ENCODE assay signal across 9 cellular contexts in the genomic region with DNA sequence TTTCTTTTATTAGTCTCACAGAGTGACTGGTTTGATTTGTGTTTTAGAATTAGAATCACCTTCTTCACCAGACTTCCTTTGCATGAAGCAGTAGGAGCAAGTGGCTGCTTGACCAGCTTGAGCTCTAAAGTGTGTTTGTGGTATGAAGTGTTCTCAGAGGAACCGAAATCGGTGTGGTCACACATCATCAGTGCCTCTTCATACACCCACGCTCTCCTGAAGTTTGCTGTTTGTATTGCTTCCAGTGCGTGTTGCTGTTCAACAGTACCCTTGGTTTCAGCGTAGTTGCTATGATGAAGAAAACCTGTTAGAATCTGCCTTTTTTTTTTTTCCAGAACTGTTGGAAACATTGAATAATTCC.
A peak's percentile ranks its signal among the peaks of the same experiment; 100 is the strongest.
DNase-seq lines count a peak whose midpoint lies in the region; ATAC-seq and TF ChIP-seq lines count a peak whose summit lies in the region.
"Had no signal": no experiment of that assay in that cellular context is flagged by ENCODE, and none has a peak within 500 bp of the region (broad histone marks: within the 10 kb centered on the region; RNA-seq: fewer than 3 reads in every experiment).

No MANE protein-coding gene starts in this region.

- CTCF ChIA-PET in CD8-positive, alpha-beta T cell (lab: Charles Lee) = interaction anchor here (0.6 to 10.4 kb wide), 4 partner anchors 17 to 173 kb away, joined by 3 to 200 read pairs (median 5); no protein-coding TSS in a partner anchor

- no peaks in the 10 kb centered on the region for H3K9me3 Mint-ChIP-seq in CD8-positive, alpha-beta T cell
- H3K9me3 Mint-ChIP-seq in activated naive CD4-positive, alpha-beta T cell treated with anti-CD3 and anti-CD28 coated beads, Interleukin-2, amount 50 U/mL, for 24 hours = no peaks in the 10 kb centered on the region

- ATAC-seq in CD8-positive, alpha-beta T cell = peak; percentile 64
- ATAC-seq in GM19351 (IDR thresholded peaks at IDR 0.05; ENCODE audit: unreplicated experiment) (peak; percentile 77), HG03342 (IDR thresholded peaks at IDR 0.05; ENCODE audit: unreplicated experiment) (peak; percentile 79)

- intact Hi-C loops in CD8-positive, alpha-beta T cell (cut with DNase I, micrococcal nuclease) = loop anchor here in 1 of 2 experiments (1.0 kb wide), 1 partner anchor 9 kb away; no protein-coding TSS in a partner anchor

- H3K4me3 Mint-ChIP-seq in CD8-positive, alpha-beta T cell = peak overlapping the region; percentile 69
- H3K4me3 Mint-ChIP-seq in activated naive CD4-positive, alpha-beta T cell treated with anti-CD3 and anti-CD28 coated beads, Interleukin-2, amount 50 U/mL, for 24 hours = peak overlapping the region; percentile 53

- H3K36me3 Mint-ChIP-seq in CD8-positive, alpha-beta T cell = no peaks in the 10 kb centered on the region
- H3K36me3 Mint-ChIP-seq in activated naive CD4-positive, alpha-beta T cell treated with anti-CD3 and anti-CD28 coated beads, Interleukin-2, amount 50 U/mL, for 24 hours = no peaks in the 10 kb centered on the region

- POLR2A ChIA-PET in CD8-positive, alpha-beta T cell (lab: Charles Lee) = interaction anchor here (1.2 to 2.5 kb wide), 2 partner anchors 9 to 11 kb away, joined by 3 to 10 read pairs; no protein-coding TSS in a partner anchor

- DNase-seq in CD8-positive, alpha-beta T cell = peak in 2 of 7 experiments; percentile 22 to 43
- DNase-seq in hepatic stellate cell (ENCODE audit: low spot score) = no peak
- no peak for DNase-seq in RPMI8226
- no peak for DNase-seq in effector CD4-positive, alpha-beta T cell

- H3K27ac ChIP-seq in CD8-positive, alpha-beta T cell (ENCODE audit: low read depth, low read length) = peak overlapping the region; percentile 49
- peak overlapping the region in 14 of 21 experiments; percentile 27 to 89 (median 58) for H3K27ac ChIP-seq in skin epidermis
- H3K27ac ChIP-seq: HL-60 had no signal

- no peaks in the 10 kb centered on the region for H3K36me3 ChIP-seq in CD8-positive, alpha-beta T cell (ENCODE audit: insufficient read depth, low read length)

- peaks cover 58% of the 10 kb centered on the region for H3K4me1 Mint-ChIP-seq in CD8-positive, alpha-beta T cell (ENCODE audit: low read depth)
- peaks cover 65% of the 10 kb centered on the region for H3K4me1 Mint-ChIP-seq in activated naive CD4-positive, alpha-beta T cell treated with anti-CD3 and anti-CD28 coated beads, Interleukin-2, amount 50 U/mL, for 24 hours

- H3K9me3 ChIP-seq in CD8-positive, alpha-beta T cell (ENCODE audit: low read length) = no peaks in the 10 kb centered on the region

- no peak for TF ChIP-seq CTCF in CD8-positive, alpha-beta T cell (IDR thresholded peaks at IDR 0.05)

- no peak overlapping the region for H3K4me3 ChIP-seq in CD8-positive, alpha-beta T cell (ENCODE audit: low read depth, low read length)
- no peak overlapping the region for H3K4me3 ChIP-seq in skin epidermis

- no peaks in the 10 kb centered on the region for H3K27me3 ChIP-seq in CD8-positive, alpha-beta T cell (ENCODE audit: insufficient read depth, low read length)

- H3K27me3 Mint-ChIP-seq in CD8-positive, alpha-beta T cell (ENCODE audit: low read depth) = no peaks in the 10 kb centered on the region
- H3K27me3 Mint-ChIP-seq in activated naive CD4-positive, alpha-beta T cell treated with anti-CD3 and anti-CD28 coated beads, Interleukin-2, amount 50 U/mL, for 24 hours = no peaks in the 10 kb centered on the region

- H3K27ac Mint-ChIP-seq in CD8-positive, alpha-beta T cell = peak overlapping the region; percentile 81
- peak overlapping the region; percentile 71 for H3K27ac Mint-ChIP-seq in activated naive CD4-positive, alpha-beta T cell treated with anti-CD3 and anti-CD28 coated beads, Interleukin-2, amount 50 U/mL, for 24 hours

- H3K4me1 ChIP-seq in CD8-positive, alpha-beta T cell (ENCODE audit: insufficient read depth, low read length) = peaks cover 5% of the 10 kb centered on the region
